19 cellular contexts compared by ENCODE assay signal in genomic region chr3:187261541-187261969, GRCh38. TPM values are rescaled to one million over a fixed set of nuclear protein-coding genes. Genes with fewer than 3 reads are reported as not detected.
DNase-seq lines count a peak whose midpoint lies in the region; ATAC-seq and TF ChIP-seq lines count a peak whose summit lies in the region.
"Had no signal": no experiment of that assay in that cellular context is flagged by ENCODE, and none has a peak within 500 bp of the region (broad histone marks: within the 10 kb centered on the region; RNA-seq: fewer than 3 reads in every experiment).

No MANE protein-coding gene starts in this region.

- H3K4me1 ChIP-seq in ACC112 (ENCODE audit: control insufficient read depth, insufficient read depth, low read length, unreplicated experiment) (peaks cover 37% of the 10 kb centered on the region), adrenal gland (replicated peaks in 1 of 2) (peaks cover 0 to 17% of the 10 kb centered on the region in 2 donors)
- H3K4me1 ChIP-seq in naive thymus-derived CD4-positive, alpha-beta T cell (ENCODE audit: control insufficient read depth in 2 of 2, insufficient read depth in 2 of 2, low read length in 2 of 2): no peaks in the 10 kb centered on the region
- H3K4me1 ChIP-seq: prostate gland had no signal

- POLR2A ChIA-PET in naive thymus-derived CD4-positive, alpha-beta T cell (lab: Charles Lee): no interaction called here

- H3K27me3 ChIP-seq in ACC112 (ENCODE audit: insufficient read depth, low read length) (no peaks in the 10 kb centered on the region), adrenal gland (no peaks in the 10 kb centered on the region)
- no peaks in the 10 kb centered on the region for H3K27me3 ChIP-seq in naive thymus-derived CD4-positive, alpha-beta T cell (ENCODE audit: control insufficient read depth in 2 of 2, insufficient read depth in 2 of 2, low read length in 2 of 2)
- H3K27me3 ChIP-seq: testis had no signal

- intact Hi-C loops in adrenal gland (cut with DNase I): no loop called here
- intact Hi-C loops in naive thymus-derived CD4-positive, alpha-beta T cell (cut with micrococcal nuclease): no loop called here

- H3K27me3 Mint-ChIP-seq in naive thymus-derived CD4-positive, alpha-beta T cell: peaks cover 15 to 26% (median 22%) of the 10 kb centered on the region in 5 donors

- no peaks in the 10 kb centered on the region for H3K9me3 Mint-ChIP-seq in naive thymus-derived CD4-positive, alpha-beta T cell
- H3K9me3 Mint-ChIP-seq: activated T-helper 17 cell treated with anti-CD3 and anti-CD28 coated beads, Interleukin-2, amount 50 U/mL, for 72 hours had no signal

- H3K27ac ChIP-seq in ACC112 (ENCODE audit: low read depth, low read length) (peak overlapping the region; percentile 73), adrenal gland (no peak overlapping the region)
- H3K27ac ChIP-seq in naive thymus-derived CD4-positive, alpha-beta T cell (ENCODE audit: low read depth, low read length): no peak overlapping the region
- H3K27ac ChIP-seq: prostate gland, testis had no signal

- peak overlapping the region; percentile 53 for H2AFZ ChIP-seq in ACC112 (ENCODE audit: low read length, unreplicated experiment)

- CTCF ChIA-PET in naive thymus-derived CD4-positive, alpha-beta T cell (lab: Charles Lee): no interaction called here

- WGBS in adrenal gland, 4 donors: 80 to 90% (median 85%) methylated on average over 3 of the region's 3 CpGs

- ATAC-seq in naive thymus-derived CD4-positive, alpha-beta T cell: no peak
- no peak for ATAC-seq in HG02642 (IDR thresholded peaks at IDR 0.05; ENCODE audit: poor library complexity, unreplicated experiment)
- ATAC-seq: activated CD4-positive, alpha-beta T cell treated with anti-CD3 and anti-CD28 coated beads for 36 hours; activated T-helper 17 cell treated with anti-CD3 and anti-CD28 coated beads, Interleukin-2, amount 50 U/mL, for 72 hours; GM12878; Panc1 had no signal

- H3K36me3 ChIP-seq in ACC112 (ENCODE audit: insufficient read depth, low read length) (peaks cover 4% of the 10 kb centered on the region; the same call in 1 of the 2 replicates), adrenal gland (replicated peaks in 1 of 2) (no peaks in the 10 kb centered on the region)
- no peaks in the 10 kb centered on the region for H3K36me3 ChIP-seq in naive thymus-derived CD4-positive, alpha-beta T cell (ENCODE audit: control insufficient read depth in 2 of 3, insufficient read depth in 3 of 3, low read length in 3 of 3)
- H3K36me3 ChIP-seq: prostate gland had no signal

- no peaks in the 10 kb centered on the region for H3K9me3 ChIP-seq in adrenal gland (replicated peaks in 1 of 3)
- no peaks in the 10 kb centered on the region for H3K9me3 ChIP-seq in naive thymus-derived CD4-positive, alpha-beta T cell (ENCODE audit: control insufficient read depth in 2 of 3, low read length in 3 of 3)
- H3K9me3 ChIP-seq: prostate gland, testis had no signal

- H3K79me2 ChIP-seq in ACC112 (ENCODE audit: control insufficient read depth, insufficient read depth, low read length, unreplicated experiment): no peaks in the 10 kb centered on the region

- DNase-seq in GM04503 (ENCODE audit: low read depth) (peak; percentile 92), amniotic epithelial cell (ENCODE audit: low read depth) (peak; percentile 31), fibroblast of pulmonary artery (ENCODE audit: low read depth) (peak; percentile 58), SW 1271 (lab: John Stamatoyannopoulos, UW) (no peak), adrenal gland (no peak)
- no peak for DNase-seq in naive thymus-derived CD4-positive, alpha-beta T cell
- DNase-seq: activated CD4-positive, alpha-beta T cell treated with anti-CD3 and anti-CD28 coated beads for 36 hours; cerebellar nuclear complex; effector memory CD4-positive, alpha-beta T cell; foreskin melanocyte; testis had no signal

- H3K36me3 Mint-ChIP-seq in naive thymus-derived CD4-positive, alpha-beta T cell: no peaks in the 10 kb centered on the region

- no peak for TF ChIP-seq POLR2A in adrenal gland (IDR thresholded peaks at IDR 0.05)

- no peaks in the 10 kb centered on the region for H3K4me1 Mint-ChIP-seq in naive thymus-derived CD4-positive, alpha-beta T cell
- H3K4me1 Mint-ChIP-seq: activated CD4-positive, alpha-beta T cell treated with anti-CD3 and anti-CD28 coated beads for 36 hours; activated T-helper 17 cell treated with anti-CD3 and anti-CD28 coated beads, Interleukin-2, amount 50 U/mL, for 72 hours had no signal

- TF ChIP-seq CTCF in fibroblast of pulmonary artery (IDR thresholded peaks at IDR 0.05; ENCODE audit: low read length, missing control alignments) (no peak), adrenal gland (IDR thresholded peaks at IDR 0.05) (no peak)

- no peak overlapping the region for H3K4me3 Mint-ChIP-seq in naive thymus-derived CD4-positive, alpha-beta T cell
- H3K4me3 Mint-ChIP-seq: activated CD4-positive, alpha-beta T cell treated with anti-CD3 and anti-CD28 coated beads for 36 hours; activated T-helper 17 cell treated with anti-CD3 and anti-CD28 coated beads, Interleukin-2, amount 50 U/mL, for 72 hours had no signal

- H3K27ac Mint-ChIP-seq in naive thymus-derived CD4-positive, alpha-beta T cell: no peak overlapping the region
- H3K27ac Mint-ChIP-seq: activated CD4-positive, alpha-beta T cell treated with anti-CD3 and anti-CD28 coated beads for 36 hours; activated T-helper 17 cell treated with anti-CD3 and anti-CD28 coated beads, Interleukin-2, amount 50 U/mL, for 72 hours had no signal

- H3K4me3 ChIP-seq in ACC112 (ENCODE audit: low read depth, low read length) (peak overlapping the region; percentile 30; the same call in 1 of the 2 replicates), fibroblast of pulmonary artery (replicated peaks; ENCODE audit: low read depth, low read length) (no peak overlapping the region), adrenal gland (no peak overlapping the region)
- no peak overlapping the region for H3K4me3 ChIP-seq in naive thymus-derived CD4-positive, alpha-beta T cell (ENCODE audit: low read length)
- H3K4me3 ChIP-seq: GM12878, prostate gland, testis had no signal

RNA-seq across cellular contexts. Expression of gene MASP1, which starts 30.0 kb away (rescaled TPM):
- total RNA-seq in adrenal gland: 10 to 100 TPM in 2 of 8 donors, 1 to 10 TPM in 5, under 1 TPM in 1; 0.94 to 15.3 (median 4.8) TPM
- 1 to 10 TPM in 2 of 3 donors, under 1 TPM in 1; 0.72 to 8.3 (median 4.4) TPM for polyA plus RNA-seq in adrenal gland
- total RNA-seq in naive thymus-derived CD4-positive, alpha-beta T cell: not detected
- polyA plus RNA-seq in naive thymus-derived CD4-positive, alpha-beta T cell: not detected
- total RNA-seq: A673; activated CD4-positive, alpha-beta T cell treated with anti-CD3 and anti-CD28 coated beads for 36 hours; activated T-helper 17 cell treated with anti-CD3 and anti-CD28 coated beads, Interleukin-2, amount 50 U/mL, for 72 hours; HT-29 had no signal
- polyA plus RNA-seq: GM12878 had no signal

Comparison
In these comparisons a context has a peak if more than half of its experiments do, and no peak if none do; other contexts are left out.
1. DNase-seq: peak in GM04503 (single experiment), amniotic epithelial cell (single experiment) and fibroblast of pulmonary artery (single experiment); none in SW 1271 (0 of 2), adrenal gland (0 of 7) and naive thymus-derived CD4-positive, alpha-beta T cell (0 of 9).